Comparison of ENCODE assay signal across 28 cellular contexts in genomic region chr7:26048663-26049062, GRCh38.
"Had no signal": no experiment of that assay in that cellular context is flagged by ENCODE, and none has a peak within 500 bp of the region (broad histone marks: within the 10 kb centered on the region; RNA-seq: fewer than 3 reads in every experiment).

No MANE protein-coding gene starts in this region.

- H3K4me3 ChIP-seq: stomach, suprapubic skin, testis, thoracic aorta, thyroid gland, tibial artery, tibial nerve, transverse colon, upper lobe of left lung, upper lobe of right lung, uterus, vagina had no signal

- H3K4me3 Mint-ChIP-seq: stimulated activated effector memory CD8-positive, alpha-beta T cell treated with anti-CD3 and anti-CD28 coated beads, Interleukin-12 subunit alpha, Interleukin-12 subunit beta, amount 100 ng/mL, for 72 hours; stimulated activated memory B cell treated with anti-CD40 and anti-IgM and Interleukin-4, amounts not matched to agents 10 μg/mL and 1 μg/mL and 100 μg/mL, for 72 hours; stimulated activated naive B cell treated with anti-CD40 and anti-IgM and Interleukin-4, amounts not matched to agents 10 μg/mL and 1 μg/mL and 100 μg/mL, for 72 hours; stimulated activated naive CD8-positive, alpha-beta T cell treated with anti-CD3 and anti-CD28 coated beads, Interleukin-15, amount 100 ng/mL, for 72 hours; stimulated activated naive CD8-positive, alpha-beta T cell treated with anti-CD3 and anti-CD28 coated beads, Interleukin-15, Interleukin-2, amounts not matched to agents 100 ng/mL and 50 ng/mL, for 24 hours; type B pancreatic cell had no signal

- H3K4me1 ChIP-seq: stomach, suprapubic skin, testis, thyroid gland, tibial artery, tibial nerve, upper lobe of left lung, upper lobe of right lung, uterus, vagina had no signal

- H3K27me3 ChIP-seq: stomach, suprapubic skin, testis, thyroid gland, tibial nerve, upper lobe of left lung, uterus, vagina had no signal

- ATAC-seq: stimulated activated effector memory CD8-positive, alpha-beta T cell treated with anti-CD3 and anti-CD28 coated beads, Interleukin-12 subunit alpha, Interleukin-12 subunit beta, amount 100 ng/mL, for 72 hours; stimulated activated memory B cell treated with anti-CD40 and anti-IgM and Interleukin-4, amounts not matched to agents 10 μg/mL and 1 μg/mL and 100 μg/mL, for 72 hours; stimulated activated naive B cell treated with anti-CD40 and anti-IgM and Interleukin-4, amounts not matched to agents 10 μg/mL and 1 μg/mL and 100 μg/mL, for 72 hours; stimulated activated naive CD8-positive, alpha-beta T cell treated with anti-CD3 and anti-CD28 coated beads, Interleukin-15, amount 100 ng/mL, for 72 hours; stimulated activated naive CD8-positive, alpha-beta T cell treated with anti-CD3 and anti-CD28 coated beads, Interleukin-15, Interleukin-2, amounts not matched to agents 100 U/mL and 50 U/mL, for 24 hours; upper lobe of right lung had no signal

- H3K36me3 ChIP-seq: stomach, suprapubic skin, thoracic aorta, thyroid gland, tibial artery, tibial nerve, transverse colon, upper lobe of left lung, upper lobe of right lung, uterus, vagina had no signal

- H3K27ac ChIP-seq: stomach, suprapubic skin, testis, thoracic aorta, thyroid gland, tibial artery, tibial nerve, transverse colon, upper lobe of left lung, upper lobe of right lung, uterus, vagina had no signal

- H3K27ac Mint-ChIP-seq: stimulated activated effector memory CD8-positive, alpha-beta T cell treated with anti-CD3 and anti-CD28 coated beads, Interleukin-12 subunit alpha, Interleukin-12 subunit beta, amount 100 ng/mL, for 72 hours; stimulated activated memory B cell treated with anti-CD40 and anti-IgM and Interleukin-4, amounts not matched to agents 10 μg/mL and 1 μg/mL and 100 μg/mL, for 72 hours; stimulated activated naive B cell treated with anti-CD40 and anti-IgM and Interleukin-4, amounts not matched to agents 10 μg/mL and 1 μg/mL and 100 μg/mL, for 72 hours; stimulated activated naive CD8-positive, alpha-beta T cell treated with anti-CD3 and anti-CD28 coated beads, Interleukin-15, amount 100 ng/mL, for 72 hours; stimulated activated naive CD8-positive, alpha-beta T cell treated with anti-CD3 and anti-CD28 coated beads, Interleukin-15, Interleukin-2, amounts not matched to agents 100 ng/mL and 50 ng/mL, for 24 hours; type B pancreatic cell had no signal

- H3K36me3 Mint-ChIP-seq: stimulated activated effector memory CD8-positive, alpha-beta T cell treated with anti-CD3 and anti-CD28 coated beads, Interleukin-12 subunit alpha, Interleukin-12 subunit beta, amount 100 ng/mL, for 72 hours; stimulated activated memory B cell treated with anti-CD40 and anti-IgM and Interleukin-4, amounts not matched to agents 10 μg/mL and 1 μg/mL and 100 μg/mL, for 72 hours; stimulated activated naive B cell treated with anti-CD40 and anti-IgM and Interleukin-4, amounts not matched to agents 10 μg/mL and 1 μg/mL and 100 μg/mL, for 72 hours; type B pancreatic cell had no signal

- DNase-seq: stimulated activated CD4-positive, alpha-beta T cell treated with anti-CD3 and anti-CD28 coated beads, Interleukin-2, amount 100 ng/mL, for 48 hours; stimulated activated CD4-positive, alpha-beta T cell treated with anti-CD3 and anti-CD28 coated beads, Interleukin-4, amount 100 ng/mL, for 1 hour; stimulated activated CD4-positive, alpha-beta T cell treated with anti-CD3 and anti-CD28 coated beads, Interleukin-4, amount 100 ng/mL, for 24 hours; stimulated activated CD4-positive, alpha-beta T cell treated with anti-CD3 and anti-CD28 coated beads, Interleukin-4, amount 100 ng/mL, for 4 hours; stimulated activated CD8-positive, alpha-beta memory T cell treated with anti-CD3 and anti-CD28 coated beads, Interleukin-4, amount 100 ng/mL, for 48 hours; stimulated activated naive B cell treated with anti-CD40 and anti-IgM and Interleukin-4, amounts not matched to agents 10 μg/mL and 1 μg/mL and 100 μg/mL, for 72 hours; stimulated activated naive CD4-positive, alpha-beta T cell; stimulated activated naive CD4-positive, alpha-beta T cell treated with Interleukin-2 at 50 U/mL for 16 hours; stimulated activated naive CD8-positive, alpha-beta T cell treated with anti-CD3 and anti-CD28 coated beads, Interleukin-15, amount 100 ng/mL, for 72 hours; stimulated activated naive CD8-positive, alpha-beta T cell treated with anti-CD3 and anti-CD28 coated beads, Interleukin-15, Interleukin-2, amounts not matched to agents 100 U/mL and 50 U/mL, for 24 hours; stomach; substantia nigra; testis; thyroid gland; tibial artery; transverse colon; trophoblast cell; upper lobe of left lung; upper lobe of right lung; uterus had no signal

- H3K9me3 ChIP-seq: suprapubic skin, testis, thyroid gland, upper lobe of right lung, uterus, vagina had no signal

- H3K4me1 Mint-ChIP-seq: stimulated activated effector memory CD8-positive, alpha-beta T cell treated with anti-CD3 and anti-CD28 coated beads, Interleukin-12 subunit alpha, Interleukin-12 subunit beta, amount 100 ng/mL, for 72 hours; stimulated activated memory B cell treated with anti-CD40 and anti-IgM and Interleukin-4, amounts not matched to agents 10 μg/mL and 1 μg/mL and 100 μg/mL, for 72 hours; stimulated activated naive B cell treated with anti-CD40 and anti-IgM and Interleukin-4, amounts not matched to agents 10 μg/mL and 1 μg/mL and 100 μg/mL, for 72 hours; stimulated activated naive CD8-positive, alpha-beta T cell treated with anti-CD3 and anti-CD28 coated beads, Interleukin-15, amount 100 ng/mL, for 72 hours had no signal

- H3K9me3 Mint-ChIP-seq: stimulated activated effector memory CD8-positive, alpha-beta T cell treated with anti-CD3 and anti-CD28 coated beads, Interleukin-12 subunit alpha, Interleukin-12 subunit beta, amount 100 ng/mL, for 72 hours; stimulated activated naive CD8-positive, alpha-beta T cell treated with anti-CD3 and anti-CD28 coated beads, Interleukin-15, amount 100 ng/mL, for 72 hours had no signal
